ENCODE assay signal across 1 cellular context in the genomic region with DNA sequence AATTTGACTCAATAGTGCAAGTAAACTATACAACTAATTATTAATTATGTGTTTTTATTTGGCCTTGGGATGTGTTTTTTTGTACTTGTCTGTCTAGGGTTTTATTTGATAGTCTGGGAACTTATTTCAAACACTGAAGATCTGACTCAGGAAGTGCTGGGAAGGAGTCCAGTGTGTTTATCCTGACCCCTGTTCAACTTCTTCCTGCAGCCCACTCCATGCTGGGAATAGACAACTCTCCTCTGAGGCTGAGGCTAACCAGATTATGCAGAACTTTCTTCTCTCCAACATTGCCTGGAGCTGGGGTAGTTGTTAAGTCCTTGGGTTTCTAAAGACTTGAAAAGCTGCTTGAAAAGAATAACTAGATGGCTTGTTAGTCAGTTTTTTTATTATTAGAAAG.
TF ChIP-seq lines count a peak whose summit lies in the region.

No MANE protein-coding gene starts in this region.

TF ChIP-seq in SK-N-SH treated with all-trans-retinoic acid at 6 μM for 48 hours, 23 proteins besides CTCF, POLR2A, EP300 and RAD21:
- no peak for TF ChIP-seq ZFP30 (CRISPR knock-in tag; IDR thresholded peaks at IDR 0.05)
- no peak for TF ChIP-seq ZNF8 (CRISPR knock-in tag; IDR thresholded peaks at IDR 0.05)
- TF ChIP-seq SNAI2 (CRISPR knock-in tag; IDR thresholded peaks at IDR 0.05), result no peak
- TF ChIP-seq, protein P1, sequence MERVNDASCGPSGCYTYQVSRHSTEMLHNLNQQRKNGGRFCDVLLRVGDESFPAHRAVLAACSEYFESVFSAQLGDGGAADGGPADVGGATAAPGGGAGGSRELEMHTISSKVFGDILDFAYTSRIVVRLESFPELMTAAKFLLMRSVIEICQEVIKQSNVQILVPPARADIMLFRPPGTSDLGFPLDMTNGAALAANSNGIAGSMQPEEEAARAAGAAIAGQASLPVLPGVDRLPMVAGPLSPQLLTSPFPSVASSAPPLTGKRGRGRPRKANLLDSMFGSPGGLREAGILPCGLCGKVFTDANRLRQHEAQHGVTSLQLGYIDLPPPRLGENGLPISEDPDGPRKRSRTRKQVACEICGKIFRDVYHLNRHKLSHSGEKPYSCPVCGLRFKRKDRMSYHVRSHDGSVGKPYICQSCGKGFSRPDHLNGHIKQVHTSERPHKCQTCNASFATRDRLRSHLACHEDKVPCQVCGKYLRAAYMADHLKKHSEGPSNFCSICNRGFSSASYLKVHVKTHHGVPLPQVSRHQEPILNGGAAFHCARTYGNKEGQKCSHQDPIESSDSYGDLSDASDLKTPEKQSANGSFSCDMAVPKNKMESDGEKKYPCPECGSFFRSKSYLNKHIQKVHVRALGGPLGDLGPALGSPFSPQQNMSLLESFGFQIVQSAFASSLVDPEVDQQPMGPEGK (CRISPR knock-in tag; IDR thresholded peaks at IDR 0.05; ENCODE audit: borderline replicate concordance), result no peak
- TF ChIP-seq BACH2 (CRISPR knock-in tag; IDR thresholded peaks at IDR 0.05; ENCODE audit: borderline replicate concordance), result no peak
- no peak for TF ChIP-seq ISL1 (CRISPR knock-in tag; IDR thresholded peaks at IDR 0.05)
- no peak for TF ChIP-seq ESRRG (CRISPR knock-in tag; IDR thresholded peaks at IDR 0.05)
- TF ChIP-seq, protein P2, sequence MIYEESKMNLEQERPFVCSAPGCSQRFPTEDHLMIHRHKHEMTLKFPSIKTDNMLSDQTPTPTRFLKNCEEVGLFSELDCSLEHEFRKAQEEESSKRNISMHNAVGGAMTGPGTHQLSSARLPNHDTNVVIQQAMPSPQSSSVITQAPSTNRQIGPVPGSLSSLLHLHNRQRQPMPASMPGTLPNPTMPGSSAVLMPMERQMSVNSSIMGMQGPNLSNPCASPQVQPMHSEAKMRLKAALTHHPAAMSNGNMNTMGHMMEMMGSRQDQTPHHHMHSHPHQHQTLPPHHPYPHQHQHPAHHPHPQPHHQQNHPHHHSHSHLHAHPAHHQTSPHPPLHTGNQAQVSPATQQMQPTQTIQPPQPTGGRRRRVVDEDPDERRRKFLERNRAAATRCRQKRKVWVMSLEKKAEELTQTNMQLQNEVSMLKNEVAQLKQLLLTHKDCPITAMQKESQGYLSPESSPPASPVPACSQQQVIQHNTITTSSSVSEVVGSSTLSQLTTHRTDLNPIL (CRISPR knock-in tag; IDR thresholded peaks at IDR 0.05; ENCODE audit: low read depth), result no peak
TF ChIP-seq in SK-N-SH treated with all-trans-retinoic acid at 6 μM for 48 hours: peak in this region for 0.
